In genomic region chr6:136783495-136784270, GRCh38 we compare ENCODE assay signal across 8 cellular contexts. TPM values are rescaled to one million over a fixed set of nuclear protein-coding genes. Genes with fewer than 3 reads are reported as not detected.
DNase-seq lines count a peak whose midpoint lies in the region; ATAC-seq and TF ChIP-seq lines count a peak whose summit lies in the region.

No MANE protein-coding gene starts in this region.

- no peak overlapping the region for H3K27ac ChIP-seq in gastroesophageal sphincter

- no peaks in the 10 kb centered on the region for H3K36me3 Mint-ChIP-seq in WTC11
- H3K36me3 Mint-ChIP-seq in chondrocyte (ENCODE audit: low read depth) = no peaks in the 10 kb centered on the region

- POLR2A ChIA-PET in WTC11 (lab: Charles Lee) = no interaction called here

- no peaks in the 10 kb centered on the region for H3K9me3 Mint-ChIP-seq in WTC11
- no peaks in the 10 kb centered on the region for H3K9me3 Mint-ChIP-seq in chondrocyte (ENCODE audit: low read depth)

- no peak for TF ChIP-seq EP300 in gastroesophageal sphincter (IDR thresholded peaks at IDR 0.05)

- DNase-seq in NOMO-1 treated with DMSO at 0.1 percent for 48 hours (lab: John Stamatoyannopoulos, UW; ENCODE audit: unreplicated experiment) = peak; percentile 95
- no peak for DNase-seq in retina
- DNase-seq in BE2C = no peak
- DNase-seq in WTC11 (ENCODE audit: low spot score) = no peak
- DNase-seq in chondrocyte (ENCODE audit: low spot score) = no peak

- TF ChIP-seq CTCF in gastroesophageal sphincter (IDR thresholded peaks at IDR 0.05) (peak in 1 of 4 experiments; percentile 13), BE2C (IDR thresholded peaks at IDR 0.05; ENCODE audit: low read depth, low read length) (no peak), WTC11 (IDR thresholded peaks at IDR 0.05) (no peak), chondrocyte (IDR thresholded peaks at IDR 0.05) (no peak)

- H3K36me3 ChIP-seq in gastroesophageal sphincter (no peaks in the 10 kb centered on the region), BE2C (no peaks in the 10 kb centered on the region; the same call in 1 of the 2 replicates)

- peaks cover 6% of the 10 kb centered on the region for H3K4me1 Mint-ChIP-seq in WTC11
- peaks cover 25% of the 10 kb centered on the region for H3K4me1 Mint-ChIP-seq in chondrocyte (ENCODE audit: low read depth)

- WGBS in gastroesophageal sphincter (ENCODE audit: low coverage in 1 of 2), 2 donors = 82 to 83% methylated on average over 4 to 5 of the region's 9 CpGs

- peaks cover 7% of the 10 kb centered on the region for H3K27me3 Mint-ChIP-seq in WTC11 (ENCODE audit: low read depth)
- no peaks in the 10 kb centered on the region for H3K27me3 Mint-ChIP-seq in chondrocyte (ENCODE audit: low read depth)

- CTCF ChIA-PET in WTC11 (lab: Charles Lee) = interaction anchor here (1.2 to 3.6 kb wide), 2 partner anchors 9 to 140 kb away, joined by 4 to 15 read pairs; partner anchors contain the start of gene MAP3K5

- H3K9me3 ChIP-seq in gastroesophageal sphincter = no peaks in the 10 kb centered on the region
- H3K9me3 ChIP-seq in BE2C = no peaks in the 10 kb centered on the region

- H3K4me3 ChIP-seq in gastroesophageal sphincter (no peak overlapping the region), BE2C (ENCODE audit: low read depth, low read length) (no peak overlapping the region)

- H3K4me1 ChIP-seq in gastroesophageal sphincter (peaks cover 0 to 61% (median 12%) of the 10 kb centered on the region in 3 donors), BE2C (peaks cover 4% of the 10 kb centered on the region)

- ATAC-seq in GM18517 (IDR thresholded peaks at IDR 0.05; ENCODE audit: unreplicated experiment) = peak; percentile 71
- ATAC-seq in HG02610 (IDR thresholded peaks at IDR 0.05; ENCODE audit: unreplicated experiment) = peak; percentile 68
- peak; percentile 40 for ATAC-seq in gastroesophageal sphincter
- ATAC-seq in WTC11 = no peak

- no peak for TF ChIP-seq POLR2A in gastroesophageal sphincter (IDR thresholded peaks at IDR 0.05)

- H3K4me3 Mint-ChIP-seq in WTC11 (no peak overlapping the region), chondrocyte (ENCODE audit: unreplicated experiment) (no peak overlapping the region)

- H3K27ac Mint-ChIP-seq in WTC11 (no peak overlapping the region), chondrocyte (ENCODE audit: unreplicated experiment) (no peak overlapping the region)

- no peaks in the 10 kb centered on the region for H3K27me3 ChIP-seq in gastroesophageal sphincter
- no peaks in the 10 kb centered on the region for H3K27me3 ChIP-seq in BE2C

TF ChIP-seq in WTC11, 78 proteins besides CTCF, POLR2A, EP300 and RAD21:
- TF ChIP-seq, protein P1, sequence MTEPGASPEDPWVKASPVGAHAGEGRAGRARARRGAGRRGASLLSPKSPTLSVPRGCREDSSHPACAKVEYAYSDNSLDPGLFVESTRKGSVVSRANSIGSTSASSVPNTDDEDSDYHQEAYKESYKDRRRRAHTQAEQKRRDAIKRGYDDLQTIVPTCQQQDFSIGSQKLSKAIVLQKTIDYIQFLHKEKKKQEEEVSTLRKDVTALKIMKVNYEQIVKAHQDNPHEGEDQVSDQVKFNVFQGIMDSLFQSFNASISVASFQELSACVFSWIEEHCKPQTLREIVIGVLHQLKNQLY (CRISPR knock-in tag; IDR thresholded peaks at IDR 0.05) = no peak
- no peak for TF ChIP-seq PRRX2 (CRISPR knock-in tag; IDR thresholded peaks at IDR 0.05)

RNA-seq across cellular contexts. Expression of gene MAP3K5, which starts 8.6 kb away (rescaled TPM):
- 10 to 100 TPM; 20.8 to 31.7 (median 23.4) TPM for total RNA-seq in gastroesophageal sphincter
- 2.3 TPM for polyA plus RNA-seq in BE2C (2012; ENCODE audit: insufficient read depth, insufficient read length, low read depth)
- total RNA-seq in WTC11 (2021) = 1.6 to 1.9 TPM (median 1.7 TPM) in 3 replicates
- 2.1 to 5.1 TPM (median 4.6 TPM) in 3 replicates for total RNA-seq in chondrocyte

RNA-seq across cellular contexts. Expression of gene PEX7, which starts 38.7 kb away (rescaled TPM):
- total RNA-seq in gastroesophageal sphincter (10 to 100 TPM in 1 of 4 donors, 1 to 10 TPM in 3; 5.9 to 17.1 (median 6.9) TPM), WTC11 (2021) (9.8 to 12.1 TPM (median 11.8 TPM) in 3 replicates), chondrocyte (6.2 to 7.0 TPM (median 6.8 TPM) in 3 replicates)
- 16.8 TPM for polyA plus RNA-seq in BE2C (2012; ENCODE audit: insufficient read depth, insufficient read length, low read depth)
